ENCODE assay signal across 24 cellular contexts in the genomic region with DNA sequence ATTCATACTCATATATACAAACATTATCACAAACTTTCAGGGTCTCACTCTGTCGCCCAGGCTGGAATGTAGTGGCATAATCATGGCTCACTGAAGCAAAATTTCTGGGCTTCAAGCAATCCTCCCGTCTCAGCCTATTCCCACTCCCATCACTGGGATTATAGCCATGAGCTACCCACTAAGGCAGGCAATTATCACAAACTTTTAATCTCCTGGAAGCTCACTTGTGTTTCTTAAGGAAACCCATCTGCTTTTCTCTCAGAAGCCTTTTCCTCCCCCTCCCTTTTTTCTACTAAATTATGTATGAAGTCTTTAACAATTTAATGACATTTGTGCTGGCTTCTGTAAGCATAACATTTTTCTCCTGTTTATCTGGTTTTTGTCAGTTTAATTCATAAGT.
"Had no signal": no experiment of that assay in that cellular context is flagged by ENCODE, and none has a peak within 500 bp of the region (broad histone marks: within the 10 kb centered on the region; RNA-seq: fewer than 3 reads in every experiment).

No MANE protein-coding gene starts in this region.

- H3K9me3 ChIP-seq: esophagus squamous epithelium, ovary, psoas muscle, sigmoid colon, spleen, testis, tibial artery had no signal

- H3K36me3 ChIP-seq: esophagus squamous epithelium, heart left ventricle, ovary, sigmoid colon, spleen, tibial artery had no signal

- H3K4me3 ChIP-seq: coronary artery, esophagus squamous epithelium, heart left ventricle, hepatocyte, ovary, psoas muscle, sigmoid colon, spleen, testis, tibial artery had no signal

- ATAC-seq: heart left ventricle; left lobe of liver; naive thymus-derived CD8-positive, alpha-beta T cell; psoas muscle; right cardiac atrium; stimulated activated memory B cell treated with anti-CD40 and anti-IgM and Interleukin-4, amounts not matched to agents 10 μg/mL and 1 μg/mL and 100 μg/mL, for 72 hours; stimulated activated naive CD8-positive, alpha-beta T cell treated with anti-CD3 and anti-CD28 coated beads, Interleukin-15, Interleukin-2, amounts not matched to agents 100 U/mL and 50 U/mL, for 24 hours had no signal

- H3K27me3 ChIP-seq: esophagus squamous epithelium, heart left ventricle, hepatocyte, ovary, sigmoid colon, testis, tibial artery had no signal

- H3K79me2 ChIP-seq: hepatocyte had no signal

- DNase-seq: dermis blood vessel endothelial cell; effector memory CD4-positive, alpha-beta T cell; erythroblast; esophagus squamous epithelium; heart left ventricle; kidney; naive thymus-derived CD8-positive, alpha-beta T cell; nephron progenitor cell; occipital lobe; ovary; posterior cingulate gyrus; psoas muscle; right cardiac atrium; sigmoid colon; spleen; stimulated activated CD4-positive, alpha-beta T cell treated with anti-CD3 and anti-CD28 coated beads, Interleukin-4, amount 100 ng/mL, for 4 hours; stimulated activated naive CD8-positive, alpha-beta T cell treated with anti-CD3 and anti-CD28 coated beads, Interleukin-15, Interleukin-2, amounts not matched to agents 100 U/mL and 50 U/mL, for 24 hours; substantia nigra; testis; tibial artery had no signal

- H3K27ac ChIP-seq: coronary artery, esophagus squamous epithelium, heart left ventricle, hepatocyte, ovary, psoas muscle, sigmoid colon, spleen, testis, tibial artery had no signal

- H3K4me1 ChIP-seq: psoas muscle, sigmoid colon, spleen, testis, tibial artery had no signal

- H2AFZ ChIP-seq: hepatocyte had no signal

- H3K4me2 ChIP-seq: hepatocyte had no signal
